ENCODE assay signal across 8 cellular contexts in the genomic region with DNA sequence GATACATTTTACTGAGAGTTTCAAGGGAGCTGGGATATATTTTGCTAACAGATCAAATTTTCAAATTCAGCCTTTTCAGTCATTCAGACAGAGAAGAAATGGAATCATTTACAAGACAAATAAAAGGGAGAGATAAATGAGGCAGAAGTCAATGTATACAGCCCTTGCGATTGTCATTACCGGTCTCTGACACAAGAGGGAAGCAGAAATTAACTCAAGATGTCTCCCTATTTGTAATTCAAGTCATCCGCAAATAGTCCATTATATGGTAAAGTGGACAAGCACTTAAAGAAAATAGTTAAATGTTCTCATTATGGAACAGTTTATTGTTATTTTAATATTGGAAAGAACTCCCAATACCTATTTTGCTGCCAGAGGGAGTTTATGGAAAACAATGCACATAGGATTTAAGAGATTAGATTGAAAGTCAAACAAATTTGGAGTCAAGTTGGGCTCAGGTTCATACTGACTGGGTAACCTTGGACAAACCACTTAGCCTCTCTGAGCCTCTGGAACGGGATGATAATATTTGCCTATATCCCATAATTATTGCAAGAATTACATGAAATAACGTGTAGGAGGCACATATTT.
DNase-seq lines count a peak whose midpoint lies in the region; ATAC-seq, FAIRE-seq and TF ChIP-seq lines count a peak whose summit lies in the region.

No MANE protein-coding gene starts in this region.

- CTCF ChIA-PET in activated CD4-positive, alpha-beta T cell treated with anti-CD3 and anti-CD28 coated beads, Interleukin-2, amount 10 ng/mL, durations not matched to agents 7 days and 5 days (lab: Charles Lee) = interaction anchor here (1.5 to 1.8 kb wide), 2 partner anchors 17 to 68 kb away, joined by 3 to 6 read pairs; no protein-coding TSS in a partner anchor
- CTCF ChIA-PET in activated CD4-positive, alpha-beta T cell treated with anti-CD3 and anti-CD28 coated beads for 36 hours (lab: Charles Lee) = interaction anchor here (0.7 to 6.3 kb wide), 22 partner anchors 10 to 467 kb away, joined by 3 to 65 read pairs (median 4); a partner anchor contains a TSS
- CTCF ChIA-PET in K562 (lab: Yijun Ruan, JAX; ENCODE audit: low intra/inter-chr PET ratio) = interaction anchor here (0.9 to 4.3 kb wide), 4 partner anchors 9 to 746 kb away, joined by 3 to 29 read pairs (median 8); no protein-coding TSS in a partner anchor

- no peak for ATAC-seq in activated CD4-positive, alpha-beta T cell treated with anti-CD3 and anti-CD28 coated beads for 36 hours
- ATAC-seq in K562 (peak; percentile 74), left lobe of liver (peak; percentile 82), HG03442 (IDR thresholded peaks at IDR 0.05; ENCODE audit: unreplicated experiment) (no peak), GM21360 (IDR thresholded peaks at IDR 0.05; ENCODE audit: unreplicated experiment) (no peak)

- no peak overlapping the region for H3K4me2 ChIP-seq in K562 (ENCODE audit: insufficient read depth, low read length)

- no peaks in the 10 kb centered on the region for H3K9me3 ChIP-seq in K562 (replicated peaks; ENCODE audit: control insufficient read depth, insufficient read depth, low read depth, low read length)

- no peaks in the 10 kb centered on the region for H3K79me2 ChIP-seq in K562 (ENCODE audit: control insufficient read depth, insufficient read depth, low read length)

- peak; percentile 51 to 69 (median 55); a peak in 5 of 6 replicates for TF ChIP-seq CTCF in K562 (IDR thresholded peaks at IDR 0.05 in 2 of 3, conservative IDR thresholded peaks at IDR 0.05 in 1 of 3; ENCODE audit: insufficient read depth in 2 of 3, low read depth in 1 of 3, low read length in 3 of 3)

- peaks cover 0 to 10% of the 10 kb centered on the region in 2 experiments; a peak in 3 of 5 replicates for H3K27me3 ChIP-seq in K562 (ENCODE audit: control insufficient read depth in 2 of 2, insufficient read depth in 2 of 2, low read length in 2 of 2)

- H3K9ac ChIP-seq in K562 (ENCODE audit: insufficient read depth in 1 of 2, low read depth in 2 of 2, low read length in 2 of 2) = no peak overlapping the region

- no peak overlapping the region for H3K27ac ChIP-seq in K562 (ENCODE audit: extremely low read depth, low read depth, low read length)

- H3K9me3 Mint-ChIP-seq in activated CD4-positive, alpha-beta T cell treated with anti-CD3 and anti-CD28 coated beads, Interleukin-2, amount 10 ng/mL, durations not matched to agents 7 days and 5 days = no peaks in the 10 kb centered on the region
- H3K9me3 Mint-ChIP-seq in activated CD4-positive, alpha-beta T cell treated with anti-CD3 and anti-CD28 coated beads for 36 hours (ENCODE audit: low read depth) = no peaks in the 10 kb centered on the region

- no peak overlapping the region for H3K4me3 ChIP-seq in K562

- H3K36me3 ChIP-seq in K562 (ENCODE audit: control insufficient read depth, insufficient read depth, low read length) = no peaks in the 10 kb centered on the region

- no peak overlapping the region for H3K27ac Mint-ChIP-seq in activated CD4-positive, alpha-beta T cell treated with anti-CD3 and anti-CD28 coated beads, Interleukin-2, amount 10 ng/mL, durations not matched to agents 7 days and 5 days
- H3K27ac Mint-ChIP-seq in activated CD4-positive, alpha-beta T cell treated with anti-CD3 and anti-CD28 coated beads for 36 hours = no peak overlapping the region

- in situ Hi-C loops in K562 (cut with MboI) = loop anchor here (25.0 kb wide), 1 partner anchor 557 kb away; no protein-coding TSS in a partner anchor

- no peak overlapping the region for H3K4me3 Mint-ChIP-seq in activated CD4-positive, alpha-beta T cell treated with anti-CD3 and anti-CD28 coated beads, Interleukin-2, amount 10 ng/mL, durations not matched to agents 7 days and 5 days
- H3K4me3 Mint-ChIP-seq in activated CD4-positive, alpha-beta T cell treated with anti-CD3 and anti-CD28 coated beads for 36 hours = no peak overlapping the region

- intact Hi-C loops in activated CD4-positive, alpha-beta T cell treated with anti-CD3 and anti-CD28 coated beads for 36 hours (cut with DNase I, micrococcal nuclease) = loop anchor here in 1 of 2 experiments (5.0 kb wide), 1 partner anchor 748 kb away; no protein-coding TSS in a partner anchor
- intact Hi-C loops in K562 (cut with micrococcal nuclease) = loop anchor here (5.0 kb wide), 1 partner anchor 152 kb away; no protein-coding TSS in a partner anchor

- peak; percentile 51 for DNase-seq in activated CD4-positive, alpha-beta T cell treated with anti-CD3 and anti-CD28 coated beads, Interleukin-2, amount 10 ng/mL, durations not matched to agents 7 days and 5 days
- DNase-seq in activated CD4-positive, alpha-beta T cell treated with anti-CD3 and anti-CD28 coated beads for 36 hours = no peak
- DNase-seq in NAMALWA (ENCODE audit: low spot score) = peak; percentile 63
- peak; percentile 26 to 50 (median 34) for DNase-seq in K562 (ENCODE audit: extremely low read depth in 1 of 4, low spot score in 3 of 4)
- DNase-seq in left lobe of liver (ENCODE audit: low spot score) = no peak
- no peak for DNase-seq in GM19240 (ENCODE audit: insufficient read length, low spot score)

- no peaks in the 10 kb centered on the region for H3K36me3 Mint-ChIP-seq in activated CD4-positive, alpha-beta T cell treated with anti-CD3 and anti-CD28 coated beads, Interleukin-2, amount 10 ng/mL, durations not matched to agents 7 days and 5 days (ENCODE audit: low read depth)
- no peaks in the 10 kb centered on the region for H3K36me3 Mint-ChIP-seq in activated CD4-positive, alpha-beta T cell treated with anti-CD3 and anti-CD28 coated beads for 36 hours (ENCODE audit: low read depth)

- H3K4me1 Mint-ChIP-seq in activated CD4-positive, alpha-beta T cell treated with anti-CD3 and anti-CD28 coated beads, Interleukin-2, amount 10 ng/mL, durations not matched to agents 7 days and 5 days = peaks cover 29% of the 10 kb centered on the region
- peaks cover 25% of the 10 kb centered on the region for H3K4me1 Mint-ChIP-seq in activated CD4-positive, alpha-beta T cell treated with anti-CD3 and anti-CD28 coated beads for 36 hours

- H3K4me1 ChIP-seq in K562 (replicated peaks in 1 of 2; ENCODE audit: control insufficient read depth in 2 of 2, insufficient read depth in 2 of 2, low read length in 2 of 2) = no peaks in the 10 kb centered on the region

- POLR2A ChIA-PET in activated CD4-positive, alpha-beta T cell treated with anti-CD3 and anti-CD28 coated beads, Interleukin-2, amount 10 ng/mL, durations not matched to agents 7 days and 5 days (lab: Charles Lee) = no interaction called here
- POLR2A ChIA-PET in activated CD4-positive, alpha-beta T cell treated with anti-CD3 and anti-CD28 coated beads for 36 hours (lab: Charles Lee) = no interaction called here
- POLR2A ChIA-PET in K562 (lab: Yijun Ruan, JAX) = no interaction called here

- BruUV-seq in K562 (replicated peaks; lab: Mats Ljungman, UMichigan) = no TSS peak

- peak; percentile 67 to 76 for TF ChIP-seq RAD21 in K562 (CRISPR knock-in tag; conservative IDR thresholded peaks at IDR 0.05 in 1 of 2, IDR thresholded peaks at IDR 0.05 in 1 of 2)

- no peak for TF ChIP-seq POLR2A in K562 (conservative IDR thresholded peaks at IDR 0.05)

- no peak overlapping the region for H2AFZ ChIP-seq in K562 (ENCODE audit: low read depth, low read length)

- no peak for TF ChIP-seq EP300 in K562 (IDR thresholded peaks at IDR 0.05; ENCODE audit: low read length)

- no peaks in the 10 kb centered on the region for H3K9me1 ChIP-seq in K562 (ENCODE audit: control insufficient read depth, insufficient read depth, low read length)

- peaks cover 14% of the 10 kb centered on the region for H3K27me3 Mint-ChIP-seq in activated CD4-positive, alpha-beta T cell treated with anti-CD3 and anti-CD28 coated beads, Interleukin-2, amount 10 ng/mL, durations not matched to agents 7 days and 5 days
- H3K27me3 Mint-ChIP-seq in activated CD4-positive, alpha-beta T cell treated with anti-CD3 and anti-CD28 coated beads for 36 hours = no peaks in the 10 kb centered on the region

- under 1% methylated on average over 5 of the region's 5 CpGs for WGBS in K562 (ENCODE audit: insufficient coverage, low coverage, missing lambda C conversion rate)

- H4K20me1 ChIP-seq in K562 (replicated peaks; ENCODE audit: control insufficient read depth, insufficient read depth, low read length) = no peaks in the 10 kb centered on the region

- FAIRE-seq in K562 (lab: Jason Lieb, UNC) = peak; percentile 78

TF ChIP-seq in K562, 482 proteins besides CTCF, POLR2A, EP300 and RAD21 (continues in another document):
- TF ChIP-seq, protein P1, sequence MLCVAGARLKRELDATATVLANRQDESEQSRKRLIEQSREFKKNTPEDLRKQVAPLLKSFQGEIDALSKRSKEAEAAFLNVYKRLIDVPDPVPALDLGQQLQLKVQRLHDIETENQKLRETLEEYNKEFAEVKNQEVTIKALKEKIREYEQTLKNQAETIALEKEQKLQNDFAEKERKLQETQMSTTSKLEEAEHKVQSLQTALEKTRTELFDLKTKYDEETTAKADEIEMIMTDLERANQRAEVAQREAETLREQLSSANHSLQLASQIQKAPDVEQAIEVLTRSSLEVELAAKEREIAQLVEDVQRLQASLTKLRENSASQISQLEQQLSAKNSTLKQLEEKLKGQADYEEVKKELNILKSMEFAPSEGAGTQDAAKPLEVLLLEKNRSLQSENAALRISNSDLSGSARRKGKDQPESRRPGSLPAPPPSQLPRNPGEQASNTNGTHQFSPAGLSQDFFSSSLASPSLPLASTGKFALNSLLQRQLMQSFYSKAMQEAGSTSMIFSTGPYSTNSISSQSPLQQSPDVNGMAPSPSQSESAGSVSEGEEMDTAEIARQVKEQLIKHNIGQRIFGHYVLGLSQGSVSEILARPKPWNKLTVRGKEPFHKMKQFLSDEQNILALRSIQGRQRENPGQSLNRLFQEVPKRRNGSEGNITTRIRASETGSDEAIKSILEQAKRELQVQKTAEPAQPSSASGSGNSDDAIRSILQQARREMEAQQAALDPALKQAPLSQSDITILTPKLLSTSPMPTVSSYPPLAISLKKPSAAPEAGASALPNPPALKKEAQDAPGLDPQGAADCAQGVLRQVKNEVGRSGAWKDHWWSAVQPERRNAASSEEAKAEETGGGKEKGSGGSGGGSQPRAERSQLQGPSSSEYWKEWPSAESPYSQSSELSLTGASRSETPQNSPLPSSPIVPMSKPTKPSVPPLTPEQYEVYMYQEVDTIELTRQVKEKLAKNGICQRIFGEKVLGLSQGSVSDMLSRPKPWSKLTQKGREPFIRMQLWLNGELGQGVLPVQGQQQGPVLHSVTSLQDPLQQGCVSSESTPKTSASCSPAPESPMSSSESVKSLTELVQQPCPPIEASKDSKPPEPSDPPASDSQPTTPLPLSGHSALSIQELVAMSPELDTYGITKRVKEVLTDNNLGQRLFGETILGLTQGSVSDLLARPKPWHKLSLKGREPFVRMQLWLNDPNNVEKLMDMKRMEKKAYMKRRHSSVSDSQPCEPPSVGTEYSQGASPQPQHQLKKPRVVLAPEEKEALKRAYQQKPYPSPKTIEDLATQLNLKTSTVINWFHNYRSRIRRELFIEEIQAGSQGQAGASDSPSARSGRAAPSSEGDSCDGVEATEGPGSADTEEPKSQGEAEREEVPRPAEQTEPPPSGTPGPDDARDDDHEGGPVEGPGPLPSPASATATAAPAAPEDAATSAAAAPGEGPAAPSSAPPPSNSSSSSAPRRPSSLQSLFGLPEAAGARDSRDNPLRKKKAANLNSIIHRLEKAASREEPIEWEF (CRISPR knock-in tag; IDR thresholded peaks at IDR 0.05) = no peak

Comparison
In these comparisons a context has a peak if more than half of its experiments do, and no peak if none do; other contexts are left out.
1. DNase-seq: peak in activated CD4-positive, alpha-beta T cell treated with anti-CD3 and anti-CD28 coated beads, Interleukin-2, amount 10 ng/mL, durations not matched to agents 7 days and 5 days (single experiment), NAMALWA (single experiment) and K562 (4 of 4); none in activated CD4-positive, alpha-beta T cell treated with anti-CD3 and anti-CD28 coated beads for 36 hours (single experiment), left lobe of liver (single experiment) and GM19240 (single experiment).
2. ATAC-seq: peak in K562 (single experiment) and left lobe of liver (single experiment); none in activated CD4-positive, alpha-beta T cell treated with anti-CD3 and anti-CD28 coated beads for 36 hours (single experiment), HG03442 (single experiment) and GM21360 (single experiment).